In the genomic region with DNA sequence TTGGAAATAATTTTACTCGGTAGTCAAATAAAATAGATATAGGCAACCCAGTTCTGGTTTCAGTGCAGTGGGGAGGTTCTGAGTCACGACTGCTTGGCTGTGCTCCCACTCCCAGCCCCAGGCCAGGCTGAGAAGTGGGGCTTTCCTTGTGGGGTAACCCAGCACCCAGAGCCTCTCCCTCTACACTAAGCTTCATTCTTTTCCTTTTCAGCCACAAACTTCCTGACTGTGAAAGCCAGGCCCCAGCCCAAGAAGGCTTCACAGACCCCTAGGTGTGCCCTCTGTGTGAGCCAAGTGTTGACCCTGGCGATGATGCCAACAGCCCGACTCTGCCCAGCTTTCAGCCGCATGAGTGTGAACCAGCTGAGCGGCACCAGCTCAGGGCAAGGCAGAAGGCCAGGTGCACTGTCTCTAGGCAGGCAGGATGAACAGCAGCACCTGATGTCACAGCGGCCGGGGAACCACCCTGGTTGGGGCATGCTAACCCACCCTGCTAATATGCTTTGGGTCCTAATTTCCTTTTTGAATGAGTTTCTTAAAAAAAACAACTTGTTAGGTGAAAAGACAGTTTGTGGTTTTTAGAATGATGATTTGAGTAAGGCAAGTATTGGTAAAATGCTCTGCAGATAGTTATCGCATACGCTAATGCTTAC, we compare ENCODE assay signal across 8 cellular contexts. TPM values are rescaled to one million over a fixed set of nuclear protein-coding genes. Genes with fewer than 3 reads are reported as not detected.
DNase-seq lines count a peak whose midpoint lies in the region; ATAC-seq and TF ChIP-seq lines count a peak whose summit lies in the region.

No MANE protein-coding gene starts in this region.

- DNase-seq in immature natural killer cell (peak; percentile 52 to 59 (median 53)), COLO829 (ENCODE audit: low spot score) (no peak), NCI-H2107 (lab: John Stamatoyannopoulos, UW) (no peak)
- DNase-seq in stimulated activated CD8-positive, alpha-beta memory T cell treated with anti-CD3 and anti-CD28 coated beads, Interleukin-15, amount 100 ng/mL, for 24 hours (ENCODE audit: low read depth), result peak; percentile 29

- TF ChIP-seq POLR2A in Raji (IDR thresholded peaks at IDR 0.05; ENCODE audit: insufficient read depth, low read depth, low read length), result peak; percentile 73

- ATAC-seq in GM18870 (IDR thresholded peaks at IDR 0.05; ENCODE audit: unreplicated experiment) (peak; percentile 85), HG02981 (IDR thresholded peaks at IDR 0.05; ENCODE audit: unreplicated experiment) (peak; percentile 85)

- peaks cover 55% of the 10 kb centered on the region for H3K4me1 Mint-ChIP-seq in activated naive CD4-positive, alpha-beta T cell treated with anti-CD3 and anti-CD28 coated beads, Interleukin-2, amount 50 U/mL, for 24 hours
- peaks cover 38% of the 10 kb centered on the region in 2 donors for H3K4me1 Mint-ChIP-seq in immature natural killer cell

- H3K36me3 Mint-ChIP-seq in activated naive CD4-positive, alpha-beta T cell treated with anti-CD3 and anti-CD28 coated beads, Interleukin-2, amount 50 U/mL, for 24 hours, result no peaks in the 10 kb centered on the region
- H3K36me3 Mint-ChIP-seq in immature natural killer cell, result no peaks in the 10 kb centered on the region

- no peaks in the 10 kb centered on the region for H3K9me3 Mint-ChIP-seq in activated naive CD4-positive, alpha-beta T cell treated with anti-CD3 and anti-CD28 coated beads, Interleukin-2, amount 50 U/mL, for 24 hours
- H3K9me3 Mint-ChIP-seq in immature natural killer cell, result no peaks in the 10 kb centered on the region

- H3K27ac Mint-ChIP-seq in activated naive CD4-positive, alpha-beta T cell treated with anti-CD3 and anti-CD28 coated beads, Interleukin-2, amount 50 U/mL, for 24 hours, result peak overlapping the region; percentile 98
- peak overlapping the region; percentile 73 to 95 (median 85) for H3K27ac Mint-ChIP-seq in immature natural killer cell

- peak overlapping the region; percentile 86 for H3K4me3 Mint-ChIP-seq in activated naive CD4-positive, alpha-beta T cell treated with anti-CD3 and anti-CD28 coated beads, Interleukin-2, amount 50 U/mL, for 24 hours
- peak overlapping the region; percentile 11 to 66 (median 59) for H3K4me3 Mint-ChIP-seq in immature natural killer cell

- H3K27me3 Mint-ChIP-seq in activated naive CD4-positive, alpha-beta T cell treated with anti-CD3 and anti-CD28 coated beads, Interleukin-2, amount 50 U/mL, for 24 hours, result no peaks in the 10 kb centered on the region
- peaks cover 4 to 5% (median 5%) of the 10 kb centered on the region in 3 donors for H3K27me3 Mint-ChIP-seq in immature natural killer cell (ENCODE audit: low read depth in 3 of 3)

RNA-seq across cellular contexts. Expression of a gene that starts 42.2 kb away (rescaled TPM):
- polyA plus RNA-seq in immature natural killer cell, result 10 to 100 TPM; 17.3 to 23.8 (median 19.3) TPM

RNA-seq across cellular contexts. Expression of a gene that starts 52.6 kb away (rescaled TPM):
- 10 to 100 TPM; 30.6 to 51.8 (median 36.5) TPM for polyA plus RNA-seq in immature natural killer cell

Comparison
In these comparisons a context has a peak if more than half of its experiments do, and no peak if none do; other contexts are left out.
1. DNase-seq: peak in immature natural killer cell (3 of 3) and stimulated activated CD8-positive, alpha-beta memory T cell treated with anti-CD3 and anti-CD28 coated beads, Interleukin-15, amount 100 ng/mL, for 24 hours (single experiment); none in COLO829 (single experiment) and NCI-H2107 (single experiment).